In the genomic region with DNA sequence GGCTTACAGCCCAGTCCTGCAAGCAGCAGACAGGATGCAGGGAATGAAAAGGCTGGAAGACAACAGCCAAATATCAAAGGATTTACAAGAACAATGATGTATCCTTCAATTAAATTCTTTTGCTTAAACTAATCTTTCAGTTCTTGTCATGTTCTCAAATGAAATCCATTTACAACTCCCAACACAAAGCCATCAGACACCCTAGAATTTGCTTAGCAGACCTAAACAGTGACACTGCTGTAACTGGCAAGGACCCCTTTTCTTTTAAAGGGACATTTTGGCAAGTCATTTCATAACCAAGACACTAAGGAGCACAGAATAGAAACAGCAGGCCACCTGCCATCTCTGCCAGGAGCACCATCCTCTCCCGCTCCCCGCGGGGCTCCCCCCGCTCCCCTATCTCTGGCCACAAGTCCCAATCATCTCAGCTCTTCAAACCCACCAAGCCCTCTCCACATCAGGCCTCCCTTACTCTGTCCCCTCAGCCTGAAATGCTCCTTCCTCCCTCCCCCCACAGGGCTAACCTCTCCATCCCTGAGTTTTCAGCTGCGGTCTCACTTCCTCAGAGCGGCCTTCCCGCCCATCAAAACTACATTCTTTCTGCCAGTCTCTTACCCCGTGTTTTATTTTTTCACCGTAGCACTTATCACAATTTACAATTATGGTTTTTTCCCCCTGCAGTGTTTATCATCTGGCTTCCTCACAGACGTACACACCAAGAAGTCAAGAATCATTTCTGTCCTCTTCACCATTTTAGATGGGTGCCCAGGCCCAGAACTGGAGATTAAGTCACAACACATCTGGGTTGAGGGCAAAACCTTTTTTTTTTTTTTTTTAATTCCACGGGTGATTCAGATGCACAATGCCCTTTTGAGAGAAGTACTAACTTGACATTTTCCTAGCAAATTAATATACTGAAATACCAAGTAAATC, we compare ENCODE assay signal across 12 cellular contexts. TPM values are rescaled to one million over a fixed set of nuclear protein-coding genes. Genes with fewer than 3 reads are reported as not detected.
A peak's percentile ranks its signal among the peaks of the same experiment; 100 is the strongest.
DNase-seq lines count a peak whose midpoint lies in the region; ATAC-seq lines count a peak whose summit lies in the region.
"Had no signal": no experiment of that assay in that cellular context is flagged by ENCODE, and none has a peak within 500 bp of the region (broad histone marks: within the 10 kb centered on the region; RNA-seq: fewer than 3 reads in every experiment).

No MANE protein-coding gene starts in this region.

- ATAC-seq in GM19463 (IDR thresholded peaks at IDR 0.05; ENCODE audit: unreplicated experiment), result peak; percentile 89

- peak overlapping the region in 6 of 8 donors; percentile 28 to 78 (median 42) for H3K27ac Mint-ChIP-seq in CD8-positive, alpha-beta memory T cell

- no peak overlapping the region for H3K4me3 Mint-ChIP-seq in CD8-positive, alpha-beta memory T cell

- H3K27me3 ChIP-seq in CD8-positive, alpha-beta memory T cell (ENCODE audit: insufficient read depth, low read length, poor library complexity, severe bottlenecking), result no peaks in the 10 kb centered on the region
- H3K27me3 ChIP-seq: BLaER1 treated with 17β-estradiol and CSF1 and Interleukin-3, amounts not matched to agents 10 nM and 100 nM; Peyer's patch; testis had no signal

- no peak for DNase-seq in CD8-positive, alpha-beta memory T cell
- DNase-seq in RPMI8226, result peak; percentile 3
- peak; percentile 28 for DNase-seq in iPS-NIHi11 (ENCODE audit: low spot score)
- DNase-seq in DMS79 (lab: John Stamatoyannopoulos, UW), result no peak
- DNase-seq in NCI-H1436 (lab: John Stamatoyannopoulos, UW), result no peak
- no peak for DNase-seq in NCI-H2029 treated with DMSO at 0.1 percent for 48 hours (lab: John Stamatoyannopoulos, UW)
- no peak for DNase-seq in ureter (ENCODE audit: low spot score)
- DNase-seq: NCI-H1930, Peyer's patch had no signal

- POLR2A ChIA-PET in CD8-positive, alpha-beta memory T cell (lab: Charles Lee), result no interaction called here

- H3K4me1 Mint-ChIP-seq in CD8-positive, alpha-beta memory T cell, result peaks cover 55 to 86% (median 71%) of the 10 kb centered on the region in 3 donors

- no peaks in the 10 kb centered on the region for H3K36me3 ChIP-seq in CD8-positive, alpha-beta memory T cell (ENCODE audit: insufficient read depth, low read length)
- H3K36me3 ChIP-seq: BLaER1 treated with 17β-estradiol and CSF1 and Interleukin-3, amounts not matched to agents 10 nM and 100 nM; Peyer's patch had no signal

- H3K4me1 ChIP-seq in CD8-positive, alpha-beta memory T cell (ENCODE audit: insufficient read depth, low read length), result no peaks in the 10 kb centered on the region
- H3K4me1 ChIP-seq: BLaER1 treated with 17β-estradiol and CSF1 and Interleukin-3, amounts not matched to agents 10 nM and 100 nM; Peyer's patch had no signal

- H3K9me3 Mint-ChIP-seq in CD8-positive, alpha-beta memory T cell, result no peaks in the 10 kb centered on the region

- no peak overlapping the region for H3K4me3 ChIP-seq in CD8-positive, alpha-beta memory T cell (ENCODE audit: low read length)
- H3K4me3 ChIP-seq: BLaER1 treated with 17β-estradiol and CSF1 and Interleukin-3, amounts not matched to agents 10 nM and 100 nM; Peyer's patch; testis had no signal

- no peak overlapping the region for H3K27ac ChIP-seq in CD8-positive, alpha-beta memory T cell (ENCODE audit: low read depth, low read length)
- H3K27ac ChIP-seq: BLaER1 treated with 17β-estradiol and CSF1 and Interleukin-3, amounts not matched to agents 10 nM and 100 nM; Peyer's patch; testis had no signal

- H3K36me3 Mint-ChIP-seq in CD8-positive, alpha-beta memory T cell, result peaks cover 0 to 2% (median 0%) of the 10 kb centered on the region in 3 donors

- CTCF ChIA-PET in CD8-positive, alpha-beta memory T cell (lab: Charles Lee), result no interaction called here

- no peaks in the 10 kb centered on the region for H3K9me3 ChIP-seq in CD8-positive, alpha-beta memory T cell (ENCODE audit: low read length)
- H3K9me3 ChIP-seq: BLaER1 treated with 17β-estradiol and CSF1 and Interleukin-3, amounts not matched to agents 10 nM and 100 nM; Peyer's patch; testis had no signal

- peaks cover 0 to 1% of the 10 kb centered on the region in 2 donors for H3K27me3 Mint-ChIP-seq in CD8-positive, alpha-beta memory T cell

RNA-seq across cellular contexts. Expression of a gene that starts 45.8 kb away (rescaled TPM):
- 10 to 100 TPM; 15.9 to 16.7 TPM for total RNA-seq in CD8-positive, alpha-beta memory T cell
- 29.7 TPM for polyA plus RNA-seq in CD8-positive, alpha-beta memory T cell
- total RNA-seq in ureter, result 14.2 TPM

Comparison
In these comparisons a context has a peak if more than half of its experiments do, and no peak if none do; other contexts are left out.
1. DNase-seq: peak in RPMI8226 (single experiment) and iPS-NIHi11 (single experiment); none in CD8-positive, alpha-beta memory T cell (0 of 5), DMS79 (single experiment), NCI-H1436 (single experiment), NCI-H2029 treated with DMSO at 0.1 percent for 48 hours (single experiment) and ureter (single experiment).